In genomic region chr1:48093696-48094518, GRCh38 we compare ENCODE assay signal across 1 cellular context.
A peak's percentile ranks its signal among the peaks of the same experiment; 100 is the strongest.
TF ChIP-seq lines count a peak whose summit lies in the region.

No MANE protein-coding gene starts in this region.

TF ChIP-seq in HEK293, 187 proteins besides CTCF, POLR2A, EP300 and RAD21 (continued from another document):
- 0 out of 2 replicates have a peak, but pooled peaks have one; percentile 11 for TF ChIP-seq ZBTB11 (tag by site-specific recombination; conservative IDR thresholded peaks at IDR 0.05; ENCODE audit: low read depth)
- TF ChIP-seq ZFP41 (tag by site-specific recombination; IDR thresholded peaks at IDR 0.05; ENCODE audit: borderline replicate concordance), result no peak
- no peak for TF ChIP-seq ZNF133 (tag by site-specific recombination; IDR thresholded peaks at IDR 0.05)
- 0 out of 2 replicates have a peak, but pooled peaks have one; percentile 14 for TF ChIP-seq REST (tag by site-specific recombination; IDR thresholded peaks at IDR 0.05)
- TF ChIP-seq ZNF155 (tag by site-specific recombination; IDR thresholded peaks at IDR 0.05), result no peak
- TF ChIP-seq ZNF350 (tag by site-specific recombination; IDR thresholded peaks at IDR 0.05), result no peak
- TF ChIP-seq PRDM1 (tag by site-specific recombination; IDR thresholded peaks at IDR 0.05), result no peak
- TF ChIP-seq ZNF221 (tag by site-specific recombination; IDR thresholded peaks at IDR 0.05; ENCODE audit: borderline replicate concordance), result no peak
- no peak for TF ChIP-seq ZNF571 (tag by site-specific recombination; IDR thresholded peaks at IDR 0.05)
- TF ChIP-seq ZBTB44 (tag by site-specific recombination; IDR thresholded peaks at IDR 0.05), result no peak
- no peak for TF ChIP-seq PATZ1 (tag by site-specific recombination; IDR thresholded peaks at IDR 0.05)
- no peak for TF ChIP-seq ZNF404 (tag by site-specific recombination; IDR thresholded peaks at IDR 0.05)
